ENCODE assay signal across 13 cellular contexts in the genomic region with DNA sequence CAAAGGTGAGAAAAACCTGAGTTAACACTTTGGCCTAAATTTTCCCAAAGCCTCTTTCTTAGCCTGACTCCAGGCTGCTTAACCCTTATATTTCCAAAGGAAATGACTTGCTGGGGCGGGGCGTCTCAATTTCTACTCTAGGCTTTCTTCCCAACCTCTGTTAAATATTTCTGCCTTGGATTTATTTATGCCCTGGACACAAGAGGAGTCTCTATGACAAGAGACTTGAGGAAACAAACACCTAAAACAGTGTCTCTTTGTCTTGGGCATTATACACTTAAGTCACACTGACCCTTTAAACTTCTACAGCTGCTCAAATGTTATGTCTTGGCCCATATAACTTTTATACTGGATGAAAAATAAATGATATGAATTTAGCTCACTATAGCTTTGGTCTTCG. TPM values are rescaled to one million over a fixed set of nuclear protein-coding genes. Genes with fewer than 3 reads are reported as not detected.
DNase-seq lines count a peak whose midpoint lies in the region; ATAC-seq and TF ChIP-seq lines count a peak whose summit lies in the region.
"Had no signal": no experiment of that assay in that cellular context is flagged by ENCODE, and none has a peak within 500 bp of the region (broad histone marks: within the 10 kb centered on the region; RNA-seq: fewer than 3 reads in every experiment).

No MANE protein-coding gene starts in this region.

- peak overlapping the region; percentile 21 for H3K27ac Mint-ChIP-seq in CD4-positive, alpha-beta T cell
- peak overlapping the region; percentile 98 for H3K27ac Mint-ChIP-seq in activated naive CD8-positive, alpha-beta T cell treated with anti-CD3 and anti-CD28 coated beads for 36 hours
- peak overlapping the region in 6 of 9 donors; percentile 41 to 91 (median 56) for H3K27ac Mint-ChIP-seq in naive thymus-derived CD4-positive, alpha-beta T cell

- H3K36me3 Mint-ChIP-seq in CD4-positive, alpha-beta T cell (ENCODE audit: low read depth): no peaks in the 10 kb centered on the region
- peaks cover 13% of the 10 kb centered on the region for H3K36me3 Mint-ChIP-seq in activated naive CD8-positive, alpha-beta T cell treated with anti-CD3 and anti-CD28 coated beads for 36 hours
- no peaks in the 10 kb centered on the region for H3K36me3 Mint-ChIP-seq in naive thymus-derived CD4-positive, alpha-beta T cell

- TF ChIP-seq CTCF in CD4-positive, alpha-beta T cell (IDR thresholded peaks at IDR 0.05): no peak

- CTCF ChIA-PET in CD4-positive, alpha-beta T cell (lab: Charles Lee): no interaction called here
- CTCF ChIA-PET in naive thymus-derived CD4-positive, alpha-beta T cell (lab: Charles Lee): interaction anchor here (0.6 kb wide), 1 partner anchor 148 kb away, joined by 3 read pairs; no protein-coding TSS in a partner anchor

- peaks cover 14% of the 10 kb centered on the region for H3K4me1 Mint-ChIP-seq in CD4-positive, alpha-beta T cell (ENCODE audit: low read depth)
- H3K4me1 Mint-ChIP-seq in activated naive CD8-positive, alpha-beta T cell treated with anti-CD3 and anti-CD28 coated beads for 36 hours: peaks cover 81% of the 10 kb centered on the region
- H3K4me1 Mint-ChIP-seq in naive thymus-derived CD4-positive, alpha-beta T cell: peaks cover 9 to 74% (median 21%) of the 10 kb centered on the region in 7 donors

- no peak overlapping the region for H3K4me3 Mint-ChIP-seq in CD4-positive, alpha-beta T cell
- peak overlapping the region; percentile 59 for H3K4me3 Mint-ChIP-seq in activated naive CD8-positive, alpha-beta T cell treated with anti-CD3 and anti-CD28 coated beads for 36 hours
- H3K4me3 Mint-ChIP-seq in naive thymus-derived CD4-positive, alpha-beta T cell: peak overlapping the region in 1 of 10 donors; percentile 53

- H3K27me3 ChIP-seq in CD4-positive, alpha-beta T cell (ENCODE audit: control insufficient read depth, insufficient read depth, low read length): no peaks in the 10 kb centered on the region
- H3K27me3 ChIP-seq in naive thymus-derived CD4-positive, alpha-beta T cell (ENCODE audit: control insufficient read depth in 2 of 2, insufficient read depth in 2 of 2, low read length in 2 of 2): no peaks in the 10 kb centered on the region
- no peaks in the 10 kb centered on the region for H3K27me3 ChIP-seq in SJCRH30

- ATAC-seq in CD4-positive, alpha-beta T cell (ENCODE audit: poor library complexity): no peak
- ATAC-seq in naive thymus-derived CD4-positive, alpha-beta T cell: no peak
- no peak for ATAC-seq in HG03108 (IDR thresholded peaks at IDR 0.05; ENCODE audit: unreplicated experiment)
- ATAC-seq: HepG2 had no signal

- POLR2A ChIA-PET in CD4-positive, alpha-beta T cell (lab: Charles Lee): no interaction called here
- POLR2A ChIA-PET in naive thymus-derived CD4-positive, alpha-beta T cell (lab: Charles Lee): interaction anchor here (0.7 to 1.7 kb wide), 2 partner anchors 194 to 523 kb away, joined by 5 read pairs; a partner anchor contains a TSS

- H3K4me1 ChIP-seq in naive thymus-derived CD4-positive, alpha-beta T cell (ENCODE audit: control insufficient read depth in 2 of 2, insufficient read depth in 2 of 2, low read length in 2 of 2): peaks cover 0 to 5% of the 10 kb centered on the region in 2 donors
- H3K4me1 ChIP-seq in SJCRH30: no peaks in the 10 kb centered on the region

- no peaks in the 10 kb centered on the region for H3K9me3 ChIP-seq in CD4-positive, alpha-beta T cell (ENCODE audit: control insufficient read depth, low read length)
- no peaks in the 10 kb centered on the region for H3K9me3 ChIP-seq in naive thymus-derived CD4-positive, alpha-beta T cell (ENCODE audit: control insufficient read depth in 2 of 3, low read length in 3 of 3)
- H3K9me3 ChIP-seq in SJCRH30 (replicated peaks): no peaks in the 10 kb centered on the region

- intact Hi-C loops in CD4-positive, alpha-beta T cell (cut with DNase I, micrococcal nuclease): loop anchor here in 1 of 2 experiments (5.0 kb wide), 1 partner anchor 113 kb away; a partner anchor contains a TSS
- intact Hi-C loops in naive thymus-derived CD4-positive, alpha-beta T cell (cut with micrococcal nuclease): loop anchor here in 1 of 2 donors (1.0 to 5.0 kb wide), 2 partner anchors 27 to 528 kb away; no protein-coding TSS in a partner anchor
- intact Hi-C loops in posterior cingulate gyrus (cut with DNase I): no loop called here

- no peak overlapping the region for H3K4me3 ChIP-seq in naive thymus-derived CD4-positive, alpha-beta T cell (ENCODE audit: low read length)
- H3K4me3 ChIP-seq in SJCRH30: no peak overlapping the region

- H3K9me3 Mint-ChIP-seq in CD4-positive, alpha-beta T cell: no peaks in the 10 kb centered on the region
- H3K9me3 Mint-ChIP-seq in activated naive CD8-positive, alpha-beta T cell treated with anti-CD3 and anti-CD28 coated beads for 36 hours: peaks cover 4% of the 10 kb centered on the region
- peaks cover 0 to 2% (median 0%) of the 10 kb centered on the region in 11 donors for H3K9me3 Mint-ChIP-seq in naive thymus-derived CD4-positive, alpha-beta T cell

- H3K27ac ChIP-seq in CD4-positive, alpha-beta T cell (ENCODE audit: low read depth, low read length): no peak overlapping the region
- H3K27ac ChIP-seq in naive thymus-derived CD4-positive, alpha-beta T cell (ENCODE audit: low read depth, low read length): no peak overlapping the region
- no peak overlapping the region for H3K27ac ChIP-seq in SJCRH30

- H3K36me3 ChIP-seq in naive thymus-derived CD4-positive, alpha-beta T cell (ENCODE audit: control insufficient read depth in 2 of 3, insufficient read depth in 3 of 3, low read length in 3 of 3): no peaks in the 10 kb centered on the region
- H3K36me3 ChIP-seq in SJCRH30: no peaks in the 10 kb centered on the region

- no peaks in the 10 kb centered on the region for H3K27me3 Mint-ChIP-seq in CD4-positive, alpha-beta T cell
- no peaks in the 10 kb centered on the region for H3K27me3 Mint-ChIP-seq in activated naive CD8-positive, alpha-beta T cell treated with anti-CD3 and anti-CD28 coated beads for 36 hours
- H3K27me3 Mint-ChIP-seq in naive thymus-derived CD4-positive, alpha-beta T cell: peaks cover 0 to 3% (median 0%) of the 10 kb centered on the region in 5 donors

- no peak for DNase-seq in CD4-positive, alpha-beta T cell
- peak; percentile 24 for DNase-seq in HT1080 (ENCODE audit: low read depth)
- no peak for DNase-seq in activated naive CD8-positive, alpha-beta T cell treated with anti-CD3 and anti-CD28 coated beads for 36 hours
- no peak for DNase-seq in naive thymus-derived CD4-positive, alpha-beta T cell
- no peak for DNase-seq in posterior cingulate gyrus
- DNase-seq in medulla oblongata (ENCODE audit: extremely low spot score): no peak
- no peak for DNase-seq in SJCRH30
- DNase-seq: aorta; hypothalamus; NCI-H2029 treated with DMSO at 0.1 percent for 48 hours; stimulated activated CD4-positive, alpha-beta T cell treated with anti-CD3 and anti-CD28 coated beads, Interleukin-12 subunit alpha, Interleukin-12 subunit beta, amount 100 ng/mL, for 4 hours had no signal

RNA-seq across cellular contexts. Expression of a gene that starts 28.3 kb away (rescaled TPM):
- total RNA-seq in CD4-positive, alpha-beta T cell: 1 to 10 TPM; 6.3 to 6.6 TPM
- 4.5 and 6.5 TPM in 2 replicates for total RNA-seq in HT1080 (2014; rRNA removed; shearing (Covaris generic))
- 6.1 and 7.9 TPM in 2 replicates for polyA plus RNA-seq in HT1080 (2015; cell fraction: cytosol; rRNA removed)
- polyA plus RNA-seq in HT1080 (2015; cell fraction: nucleus; rRNA removed): 8.3 and 10.7 TPM in 2 replicates
- 10 to 100 TPM; 20.7 to 20.9 TPM for total RNA-seq in activated naive CD8-positive, alpha-beta T cell treated with anti-CD3 and anti-CD28 coated beads for 36 hours
- total RNA-seq in naive thymus-derived CD4-positive, alpha-beta T cell: 10 to 100 TPM in 4 of 5 experiments, 1 to 10 TPM in 1; 9.9 to 13.8 (median 12.5) TPM
- 1 to 10 TPM; 3.0 to 5.4 TPM for polyA plus RNA-seq in naive thymus-derived CD4-positive, alpha-beta T cell
- 9.8 and 11.4 TPM in 2 replicates for total RNA-seq in SJCRH30 (2014; rRNA removed; shearing (Covaris generic))

Comparison
In these comparisons a context has a peak if more than half of its experiments do, and no peak if none do; other contexts are left out.
1. H3K27ac Mint-ChIP-seq: peak in every context shown above with its lines; median percentile 98 in activated naive CD8-positive, alpha-beta T cell treated with anti-CD3 and anti-CD28 coated beads for 36 hours; 56 in naive thymus-derived CD4-positive, alpha-beta T cell; 21 in CD4-positive, alpha-beta T cell.